In the genomic region with DNA sequence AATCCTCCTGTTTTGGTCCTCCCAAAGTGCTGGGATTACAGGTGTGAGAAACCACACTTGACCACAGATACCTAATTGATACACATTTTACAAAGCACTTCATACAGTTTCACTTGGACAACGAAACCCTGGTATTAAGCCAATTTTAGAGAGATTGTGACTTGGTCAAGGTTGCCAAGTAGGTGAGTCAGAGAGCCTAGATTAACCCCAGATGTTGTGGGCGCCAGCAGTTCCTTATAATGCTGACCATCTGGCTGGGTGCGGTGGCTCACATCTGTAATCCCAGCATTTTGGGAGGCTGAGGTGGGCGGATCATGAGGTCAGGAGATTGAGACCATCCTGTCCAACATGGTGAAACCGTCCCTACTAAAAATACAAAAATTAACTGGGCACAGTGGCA, we compare ENCODE assay signal across 14 cellular contexts. TPM values are rescaled to one million over a fixed set of nuclear protein-coding genes. Genes with fewer than 3 reads are reported as not detected.
A peak's percentile ranks its signal among the peaks of the same experiment; 100 is the strongest.
DNase-seq lines count a peak whose midpoint lies in the region; ATAC-seq, FAIRE-seq and TF ChIP-seq lines count a peak whose summit lies in the region.
"Had no signal": no experiment of that assay in that cellular context is flagged by ENCODE, and none has a peak within 500 bp of the region (broad histone marks: within the 10 kb centered on the region; RNA-seq: fewer than 3 reads in every experiment).

No MANE protein-coding gene starts in this region.

- peaks cover 58% of the 10 kb centered on the region for H3K36me3 Mint-ChIP-seq in activated T-helper 17 cell treated with anti-CD3 and anti-CD28 coated beads, Interleukin-2, amount 50 U/mL, for 72 hours (ENCODE audit: low read depth)

- H3K4me3 ChIP-seq in small intestine (ENCODE audit: low read depth in 1 of 2, low read length in 2 of 2), result no peak overlapping the region

- no peak overlapping the region for H3K4me3 Mint-ChIP-seq in activated T-helper 17 cell treated with anti-CD3 and anti-CD28 coated beads, Interleukin-2, amount 50 U/mL, for 72 hours
- no peak overlapping the region for H3K4me3 Mint-ChIP-seq in stimulated activated naive CD8-positive, alpha-beta T cell treated with anti-CD3 and anti-CD28 coated beads, Interleukin-15, amount 100 ng/mL, for 72 hours
- H3K4me3 Mint-ChIP-seq: T-helper 1 cell treated with Interleukin-12 subunit alpha and Interleukin-12 subunit beta and Interleukin-4 antibody, amounts not matched to agents 30 μg/mL and 1 μg/mL, for 36 hours had no signal

- no peak for FAIRE-seq in small intestine (lab: Jason Lieb, UNC)

- intact Hi-C loops in left cardiac atrium (cut with DNase I), result no loop called here

- H3K9me3 ChIP-seq in small intestine (ENCODE audit: control insufficient read depth, low read depth), result no peaks in the 10 kb centered on the region

- no peaks in the 10 kb centered on the region for H3K9me3 Mint-ChIP-seq in activated T-helper 17 cell treated with anti-CD3 and anti-CD28 coated beads, Interleukin-2, amount 50 U/mL, for 72 hours
- no peaks in the 10 kb centered on the region for H3K9me3 Mint-ChIP-seq in stimulated activated naive CD8-positive, alpha-beta T cell treated with anti-CD3 and anti-CD28 coated beads, Interleukin-15, amount 100 ng/mL, for 72 hours
- H3K9me3 Mint-ChIP-seq: T-helper 1 cell treated with Interleukin-12 subunit alpha and Interleukin-12 subunit beta and Interleukin-4 antibody, amounts not matched to agents 30 μg/mL and 1 μg/mL, for 36 hours had no signal

- WGBS in small intestine, 3 donors, result 69 to 75% (median 69%) methylated on average over 5 of the region's 5 CpGs

- H3K27me3 ChIP-seq in small intestine (ENCODE audit: control insufficient read depth in 2 of 2, insufficient read depth in 2 of 2, low read length in 2 of 2), result no peaks in the 10 kb centered on the region

- H3K27me3 Mint-ChIP-seq in activated T-helper 17 cell treated with anti-CD3 and anti-CD28 coated beads, Interleukin-2, amount 50 U/mL, for 72 hours, result no peaks in the 10 kb centered on the region
- no peaks in the 10 kb centered on the region for H3K27me3 Mint-ChIP-seq in stimulated activated naive CD8-positive, alpha-beta T cell treated with anti-CD3 and anti-CD28 coated beads, Interleukin-15, amount 100 ng/mL, for 72 hours

- DNase-seq in AG09319 (ENCODE audit: extremely low read depth, low read depth) (peak; percentile 89), HS-5 (ENCODE audit: low read depth) (peak; percentile 91), left cardiac atrium (peak; percentile 52), HK-2 (ENCODE audit: unreplicated experiment) (no peak), small intestine (no peak), GDM1 (lab: John Stamatoyannopoulos, UW) (no peak)
- DNase-seq in stimulated activated naive CD8-positive, alpha-beta T cell treated with anti-CD3 and anti-CD28 coated beads, Interleukin-15, amount 100 ng/mL, for 72 hours, result no peak
- DNase-seq: activated T-cell treated with anti-CD3 and anti-CD28 coated beads, Interleukin-2, amount 50 U/mL, for 1 hour; effector memory CD4-positive, alpha-beta T cell; H7; NCI-H2171 treated with DMSO at 0.1 percent for 48 hours had no signal

- no peak for TF ChIP-seq CTCF in AG09319 (IDR thresholded peaks at IDR 0.05; ENCODE audit: low read depth, low read length)

- peaks cover 9% of the 10 kb centered on the region in 2 donors for H3K36me3 ChIP-seq in small intestine (ENCODE audit: control insufficient read depth in 2 of 2, insufficient read depth in 2 of 2, low read length in 2 of 2)

- no peak overlapping the region for H3K27ac Mint-ChIP-seq in activated T-helper 17 cell treated with anti-CD3 and anti-CD28 coated beads, Interleukin-2, amount 50 U/mL, for 72 hours
- no peak overlapping the region for H3K27ac Mint-ChIP-seq in stimulated activated naive CD8-positive, alpha-beta T cell treated with anti-CD3 and anti-CD28 coated beads, Interleukin-15, amount 100 ng/mL, for 72 hours
- H3K27ac Mint-ChIP-seq: T-helper 1 cell treated with Interleukin-12 subunit alpha and Interleukin-12 subunit beta and Interleukin-4 antibody, amounts not matched to agents 30 μg/mL and 1 μg/mL, for 36 hours had no signal

- no peaks in the 10 kb centered on the region for H3K4me1 Mint-ChIP-seq in activated T-helper 17 cell treated with anti-CD3 and anti-CD28 coated beads, Interleukin-2, amount 50 U/mL, for 72 hours
- H3K4me1 Mint-ChIP-seq in stimulated activated naive CD8-positive, alpha-beta T cell treated with anti-CD3 and anti-CD28 coated beads, Interleukin-15, amount 100 ng/mL, for 72 hours, result peaks cover 9% of the 10 kb centered on the region

- H3K4me1 ChIP-seq in small intestine (ENCODE audit: control insufficient read depth in 2 of 2, insufficient read depth in 1 of 2, low read depth in 1 of 2, low read length in 1 of 2), result no peaks in the 10 kb centered on the region

- no peak overlapping the region for H3K27ac ChIP-seq in small intestine (ENCODE audit: low read depth in 1 of 2, low read length in 1 of 2)

- ATAC-seq in activated T-helper 17 cell treated with anti-CD3 and anti-CD28 coated beads, Interleukin-2, amount 50 U/mL, for 72 hours (replicated peaks), result peak; percentile 24
- ATAC-seq in left cardiac atrium, result peak in 1 of 2 donors; percentile 70
- ATAC-seq in stimulated activated naive CD8-positive, alpha-beta T cell treated with anti-CD3 and anti-CD28 coated beads, Interleukin-15, amount 100 ng/mL, for 72 hours, result no peak

RNA-seq across cellular contexts. Expression of a gene that starts 4.9 kb away (rescaled TPM):
- 1 to 10 TPM; 3.0 to 6.0 TPM for total RNA-seq in activated T-helper 17 cell treated with anti-CD3 and anti-CD28 coated beads, Interleukin-2, amount 50 U/mL, for 72 hours
- total RNA-seq in left cardiac atrium, result 10 to 100 TPM; 21.9 to 25.3 TPM
- 1 to 10 TPM in 1 of 3 donors, under 1 TPM in 2; 0.49 to 1.6 (median 0.81) TPM for polyA plus RNA-seq in small intestine

RNA-seq across cellular contexts. Expression of a gene that starts 8.6 kb away (rescaled TPM):
- total RNA-seq in activated T-helper 17 cell treated with anti-CD3 and anti-CD28 coated beads, Interleukin-2, amount 50 U/mL, for 72 hours, result 100 to 1,000 TPM; 498 to 792 TPM
- 100 to 1,000 TPM; 430 to 503 TPM for total RNA-seq in left cardiac atrium
- polyA plus RNA-seq in small intestine, result 100 to 1,000 TPM; 679 to 788 (median 772) TPM

RNA-seq across cellular contexts. Expression of a gene that starts 18.5 kb away (rescaled TPM):
- total RNA-seq in activated T-helper 17 cell treated with anti-CD3 and anti-CD28 coated beads, Interleukin-2, amount 50 U/mL, for 72 hours, result not detected
- not detected for total RNA-seq in left cardiac atrium
- 1 to 10 TPM in 1 of 3 donors, not detected in 2; 2.1 TPM for polyA plus RNA-seq in small intestine
- total RNA-seq: H7, pulmonary artery endothelial cell had no signal

RNA-seq across cellular contexts. Expression of a gene that starts 33.6 kb away (rescaled TPM):
- 10 to 100 TPM; 88.2 to 89.6 TPM for total RNA-seq in activated T-helper 17 cell treated with anti-CD3 and anti-CD28 coated beads, Interleukin-2, amount 50 U/mL, for 72 hours
- 10 to 100 TPM; 50.6 to 52.5 TPM for total RNA-seq in left cardiac atrium
- 100 to 1,000 TPM in 1 of 3 donors, 10 to 100 TPM in 2; 45.0 to 114 (median 71.3) TPM for polyA plus RNA-seq in small intestine

RNA-seq across cellular contexts. Expression of a gene that starts 46.1 kb away (rescaled TPM):
- 100 to 1,000 TPM; 108 to 232 TPM for total RNA-seq in activated T-helper 17 cell treated with anti-CD3 and anti-CD28 coated beads, Interleukin-2, amount 50 U/mL, for 72 hours
- 10 to 100 TPM; 61.9 to 74.9 TPM for total RNA-seq in left cardiac atrium
- polyA plus RNA-seq in small intestine, result 100 to 1,000 TPM in 1 of 3 donors, 10 to 100 TPM in 2; 71.3 to 131 (median 73.6) TPM

Comparison
In these comparisons a context has a peak if more than half of its experiments do, and no peak if none do; other contexts are left out.
1. DNase-seq: peak in AG09319 (single experiment), HS-5 (single experiment) and left cardiac atrium (single experiment); none in stimulated activated naive CD8-positive, alpha-beta T cell treated with anti-CD3 and anti-CD28 coated beads, Interleukin-15, amount 100 ng/mL, for 72 hours (0 of 2), HK-2 (single experiment), small intestine (single experiment) and GDM1 (single experiment).